Comparison of ENCODE assay signal across 8 cellular contexts in the genomic region with DNA sequence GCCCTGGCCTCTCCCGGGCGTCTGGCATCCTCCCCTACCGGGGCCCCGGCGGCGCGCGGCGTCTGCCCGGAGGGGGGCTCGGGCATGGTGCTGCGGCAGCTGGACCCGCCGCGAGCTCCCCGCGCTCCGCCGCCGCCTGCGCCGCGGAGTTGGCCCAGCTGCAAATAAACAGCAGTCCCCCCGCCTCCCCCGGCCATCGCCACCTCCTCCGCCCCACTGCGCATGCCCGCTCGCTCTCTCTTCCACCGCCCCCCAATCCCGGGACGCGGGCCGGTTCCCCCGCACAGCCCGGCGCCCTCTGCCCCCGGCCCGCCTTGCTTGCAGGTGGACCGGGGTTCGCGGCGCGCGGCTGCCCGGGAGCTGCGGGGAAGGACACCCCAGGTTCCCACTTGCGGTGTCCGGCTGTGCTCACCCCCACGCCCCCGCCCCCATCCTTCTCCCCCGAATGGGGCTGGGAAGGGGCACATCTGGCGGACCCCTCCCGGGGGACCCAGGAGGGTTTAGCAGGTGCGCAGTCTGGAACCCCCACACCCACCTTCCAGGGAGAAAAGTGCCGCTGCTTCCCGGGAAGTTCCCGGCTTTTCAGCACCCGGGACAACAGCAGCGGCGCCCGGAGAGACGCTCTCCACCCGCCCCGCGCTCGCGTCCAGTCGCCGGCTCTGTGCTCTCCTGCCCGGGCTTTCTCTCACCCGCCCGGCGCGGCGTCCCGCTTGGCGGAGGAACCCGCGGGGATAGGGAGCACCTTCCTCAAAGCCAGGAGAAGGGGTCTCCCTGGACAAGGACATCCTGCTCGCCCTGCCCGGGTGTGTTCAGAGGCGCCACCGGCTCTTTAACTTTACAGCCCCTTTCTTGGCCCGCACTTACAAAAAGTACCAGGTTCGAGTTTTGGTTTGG. TPM values are rescaled to one million over a fixed set of nuclear protein-coding genes. Genes with fewer than 3 reads are reported as not detected.
A peak's percentile ranks its signal among the peaks of the same experiment; 100 is the strongest.
DNase-seq lines count a peak whose midpoint lies in the region; ATAC-seq, FAIRE-seq and TF ChIP-seq lines count a peak whose summit lies in the region.

A gene (minus strand): TSS at position 170 of the 894 bp plus-strand sequence. CDS start 191 bp downstream, outside the sequence.

- 0 out of 2 replicates have a peak, but pooled peaks cover 1% of the 10 kb centered on the region for H3K79me1 ChIP-seq in H1 (ENCODE audit: low read depth, low read length)

- no peak for TF ChIP-seq CTCF in Calu3 (IDR thresholded peaks at IDR 0.05; ENCODE audit: unreplicated experiment)
- TF ChIP-seq CTCF in Peyer's patch (IDR thresholded peaks at IDR 0.05): no peak
- no peak for TF ChIP-seq CTCF in H1 (IDR thresholded peaks at IDR 0.05; ENCODE audit: control extremely low read depth in 1 of 3, insufficient read depth in 1 of 3, low read depth in 1 of 3, low read length in 3 of 3)

- H3K56ac ChIP-seq in H1 (replicated peaks; ENCODE audit: insufficient read length, low read depth, low read length): peak within 1 kb of the TSS; percentile 52

- WGBS in H1 (ENCODE audit: extremely low coverage in 1 of 2, insufficient coverage in 1 of 2, insufficient read length in 1 of 2, insufficient replicate concordance in 2 of 2, low coverage in 1 of 2, low lambda C conversion rate in 2 of 2, missing lambda C conversion rate in 1 of 2), 2 experiments: 1% methylated on average over 43 of the region's 87 CpGs; no CpG with 5 or more reads in 1 of the 2 experiments

- no peak within 1 kb of the TSS; the same call in 1 of the 2 replicates for H2BK12ac ChIP-seq in H1 (ENCODE audit: low read depth, low read length)

- peak within 1 kb of the TSS; percentile 27 to 72 (median 62) for H3K9ac ChIP-seq in H1 (replicated peaks in 1 of 4; ENCODE audit: extremely low read depth in 1 of 4, low read depth in 3 of 4, low read length in 3 of 4)

- peaks cover 8% of the 10 kb centered on the region; the same call in 1 of the 2 replicates for H3K23me2 ChIP-seq in H1 (ENCODE audit: low read depth, low read length)

- POLR2A ChIA-PET in H1 (lab: Charles Lee; ENCODE audit: partially characterized antibody): interaction anchor here (0.6 to 0.7 kb wide), 2 partner anchors 90 to 186 kb away, joined by 3 read pairs; no protein-coding TSS in a partner anchor

- 0 out of 2 replicates have a peak within 1 kb of the TSS, but pooled peaks have one; percentile 26 for H2BK15ac ChIP-seq in H1 (ENCODE audit: low read length)

- H3K4me2 ChIP-seq in H1 (ENCODE audit: insufficient read depth in 1 of 2, low read depth in 2 of 2, low read length in 2 of 2): peak within 1 kb of the TSS; percentile 80 to 98

- H3K14ac ChIP-seq in H1 (ENCODE audit: insufficient read length): no peak within 1 kb of the TSS

- H4K91ac ChIP-seq in H1 (replicated peaks; ENCODE audit: insufficient read length, low read length): no peak within 1 kb of the TSS

- H3K9me3 ChIP-seq in HAP-1: no peaks in the 10 kb centered on the region
- no peaks in the 10 kb centered on the region for H3K9me3 ChIP-seq in Peyer's patch
- peaks cover 0 to 8% of the 10 kb centered on the region in 2 experiments; a peak in 2 of 4 replicates for H3K9me3 ChIP-seq in H1 (ENCODE audit: insufficient read depth in 2 of 2, low read depth in 1 of 2, low read length in 1 of 2)

- H3K9me3 Mint-ChIP-seq in Calu3 (ENCODE audit: low read depth, unreplicated experiment): no peaks in the 10 kb centered on the region

- H3K4me1 Mint-ChIP-seq in Calu3 (ENCODE audit: low read depth, unreplicated experiment): no peaks in the 10 kb centered on the region

- peak; percentile 44 for DNase-seq in Calu3
- no peak for DNase-seq in HAP-1 (ENCODE audit: low spot score in 2 of 2)
- peak in 2 of 3 donors; percentile 59 for DNase-seq in Peyer's patch
- DNase-seq in H1 (ENCODE audit: low read depth in 1 of 2, low spot score in 2 of 2): peak; percentile 34 to 87
- DNase-seq in lung microvascular endothelial cell (ENCODE audit: low read depth in 2 of 2): peak; percentile 72 to 77
- DNase-seq in activated naive CD4-positive, alpha-beta T cell treated with Interleukin-2 at 50 U/mL for 16 hours: no peak

- no peak within 1 kb of the TSS for H2BK20ac ChIP-seq in H1 (ENCODE audit: low read length)

- H3K36me3 ChIP-seq in HAP-1 (replicated peaks) (no peaks in the 10 kb centered on the region), Peyer's patch (no peaks in the 10 kb centered on the region), H1 (ENCODE audit: control insufficient read depth in 2 of 4, insufficient read depth in 4 of 4, low read length in 3 of 4) (0 out of 8 replicates have a peak, but pooled peaks cover 0 to 3% (median 0%) of the 10 kb centered on the region in 4 experiments)

- peaks cover 6% of the 10 kb centered on the region for H3K36me3 Mint-ChIP-seq in Calu3 (ENCODE audit: insufficient read depth, unreplicated experiment)

- no peak for FAIRE-seq in H1 (lab: Jason Lieb, UNC)

- H4K8ac ChIP-seq in H1 (ENCODE audit: extremely low read depth, insufficient read depth, low read length): peak within 1 kb of the TSS; percentile 62; the same call in 1 of the 2 replicates

- H3K4me3 ChIP-seq in HAP-1 (peak within 1 kb of the TSS; percentile 28), Peyer's patch (peak within 1 kb of the TSS; percentile 29 to 60 (median 44)), H1 (ENCODE audit: extremely low read depth in 1 of 4, insufficient read depth in 2 of 4, low read depth in 3 of 4, low read length in 4 of 4) (peak within 1 kb of the TSS; percentile 47 to 87 (median 81))

- CTCF ChIA-PET in Calu3 (lab: Charles Lee): no interaction called here
- CTCF ChIA-PET in H1 (lab: Charles Lee; ENCODE audit: partially characterized antibody): no interaction called here

- H3K27ac ChIP-seq in Peyer's patch: peak within 1 kb of the TSS; percentile 46 to 81 (median 61)
- H3K27ac ChIP-seq in H1 (ENCODE audit: low read depth, low read length): no peak within 1 kb of the TSS
- H3K27ac ChIP-seq in temporal lobe (ENCODE audit: low read depth, low read length): peak within 1 kb of the TSS; percentile 50

- no peak for TF ChIP-seq EP300 in H1 (IDR thresholded peaks at IDR 0.05; ENCODE audit: borderline replicate concordance in 1 of 2, low read depth in 2 of 2, low read length in 2 of 2)

- intact Hi-C loops in Calu3 (cut with micrococcal nuclease; ENCODE audit: unreplicated experiment): no loop called here

- TF ChIP-seq POLR2A in Peyer's patch (IDR thresholded peaks at IDR 0.05): no peak
- peak; percentile 38 to 46; a peak in 2 of 3 replicates for TF ChIP-seq POLR2A in H1 (IDR thresholded peaks at IDR 0.05; ENCODE audit: control extremely low read depth in 1 of 2, low read depth in 2 of 2, low read length in 2 of 2)

- no peak within 1 kb of the TSS for H2AK5ac ChIP-seq in H1 (ENCODE audit: low read depth, low read length)

- H3K4ac ChIP-seq in H1 (replicated peaks; ENCODE audit: insufficient read length, low read depth, low read length): no peak within 1 kb of the TSS

- no peaks in the 10 kb centered on the region for H3K27me3 ChIP-seq in HAP-1 (ENCODE audit: low read depth)
- no peaks in the 10 kb centered on the region for H3K27me3 ChIP-seq in Peyer's patch
- peaks cover 0 to 2% (median 0%) of the 10 kb centered on the region in 4 experiments; a peak in 2 of 7 replicates for H3K27me3 ChIP-seq in H1 (replicated peaks in 1 of 4; ENCODE audit: control insufficient read depth in 3 of 4, extremely low read depth in 1 of 4, insufficient read depth in 3 of 4, low read length in 3 of 4)

- no peak within 1 kb of the TSS for H3K23ac ChIP-seq in H1 (ENCODE audit: insufficient read length)

- peak within 1 kb of the TSS; percentile 15 for H4K5ac ChIP-seq in H1 (ENCODE audit: insufficient read length, low read depth, low read length)

- H2AFZ ChIP-seq in H1 (ENCODE audit: low read length): peak within 1 kb of the TSS; percentile 71; the same call in 1 of the 2 replicates

- no peak within 1 kb of the TSS for H3K27ac Mint-ChIP-seq in Calu3 (ENCODE audit: unreplicated experiment)

- H2BK120ac ChIP-seq in H1 (replicated peaks; ENCODE audit: low read depth, low read length): no peak within 1 kb of the TSS

- peaks cover under 1 to 36% of the 10 kb centered on the region in 2 experiments for H3K79me2 ChIP-seq in H1 (ENCODE audit: control insufficient read depth in 1 of 2, insufficient read depth in 2 of 2, low read length in 2 of 2)

- H4K20me1 ChIP-seq in H1 (replicated peaks in 1 of 2; ENCODE audit: control insufficient read depth in 1 of 2, insufficient read depth in 2 of 2, low read length in 2 of 2): peaks cover 0 to 4% of the 10 kb centered on the region in 2 experiments

- TF ChIP-seq RAD21 in H1 (IDR thresholded peaks at IDR 0.05 in 1 of 2, conservative IDR thresholded peaks at IDR 0.05 in 1 of 2; ENCODE audit: low read depth in 2 of 2, low read length in 2 of 2): no peak

- peak within 1 kb of the TSS; percentile 73 for H3K18ac ChIP-seq in H1 (ENCODE audit: extremely low read depth, low read length)

- in situ Hi-C loops in HAP-1 (cut with MboI; ENCODE audit: low sequenced_read_pairs): no loop called here

- peak within 1 kb of the TSS; percentile 67; the same call in 1 of the 2 replicates for H2BK5ac ChIP-seq in H1 (ENCODE audit: low read depth, low read length)

- peaks cover 21% of the 10 kb centered on the region for H3K27me3 Mint-ChIP-seq in Calu3 (ENCODE audit: unreplicated experiment)

- no TSS peak for BruUV-seq in Calu3 (replicated peaks; lab: Mats Ljungman, UMichigan)

- ATAC-seq in activated CD4-positive, CD25-positive, alpha-beta regulatory T cell treated with anti-CD3 and anti-CD28 coated beads, Interleukin-2, amount 50 U/mL, for 24 hours: no peak

- H3K4me1 ChIP-seq in HAP-1 (peaks cover 22% of the 10 kb centered on the region), Peyer's patch (no peaks in the 10 kb centered on the region), H1 (replicated peaks in 1 of 4; ENCODE audit: control insufficient read depth in 3 of 4, insufficient read depth in 4 of 4, low read length in 3 of 4) (peaks cover 0 to 7% (median 1%) of the 10 kb centered on the region in 4 experiments; a peak in 2 of 7 replicates)

- H3K4me3 Mint-ChIP-seq in Calu3 (ENCODE audit: low read depth, unreplicated experiment): peak within 1 kb of the TSS; percentile 65

TF ChIP-seq in H1, 55 proteins besides CTCF, POLR2A, EP300 and RAD21 (continues in another document):
- TF ChIP-seq SP4 (IDR thresholded peaks at IDR 0.05; ENCODE audit: low read length) (no peak), PHF8 (conservative IDR thresholded peaks at IDR 0.05; ENCODE audit: low read depth, low read length) (0 out of 2 replicates have a peak, but pooled peaks have one; percentile 2)

RNA-seq across cellular contexts. Expression of the gene that starts here (rescaled TPM):
- 0.17 and 0.24 TPM in 2 replicates for total RNA-seq in Calu3 (2022)
- total RNA-seq in Peyer's patch: 10 to 100 TPM in 3 of 4 donors, 1 to 10 TPM in 1; 7.4 to 25.6 (median 15.4) TPM
- total RNA-seq in H1 (2021; fragmentation: NEBNext Ultra II Directional; extraction: Animal tissue kit (Norgen Biotek cat#: 25700)): 19.8 and 20.8 TPM in 2 replicates
- polyA plus RNA-seq in H1 (2011; rRNA removed): 8.5 and 15.4 TPM in 2 replicates
- 11.2 TPM for polyA plus RNA-seq in H1 (2011; cell fraction: cytosol; rRNA removed)
- 12.2 TPM for polyA plus RNA-seq in H1 (2011; cell fraction: nucleus; rRNA removed)
- 13.3 to 16.5 TPM (median 14.1 TPM) in 4 replicates for polyA plus RNA-seq in H1 (2012, experiment 1 of 2)
- polyA plus RNA-seq in H1 (2012, experiment 2 of 2): 2.3 TPM
- 6.8 TPM for polyA plus RNA-seq in H1 (2013, experiment 1 of 2)
- polyA plus RNA-seq in H1 (2013, experiment 2 of 2): 7.4 TPM
- polyA minus RNA-seq in H1 (2011; rRNA and poly(A)+ RNA removed): 50.1 and 70.9 TPM in 2 replicates
- polyA minus RNA-seq in H1 (2011; cell fraction: cytosol; rRNA and poly(A)+ RNA removed): 23.5 TPM
- polyA minus RNA-seq in H1 (2011; cell fraction: nucleus; rRNA and poly(A)+ RNA removed): 71.0 TPM
- total RNA-seq in lung microvascular endothelial cell: 1.7 and 6.9 TPM in 2 replicates
- 8.9 TPM for total RNA-seq in temporal lobe

Comparison
In these comparisons a context has a peak if more than half of its experiments do, and no peak if none do; other contexts are left out.
1. Peak in DNase-seq in Calu3; RNA of the gene not detected or under 1 TPM.
2. DNase-seq: peak in Peyer's patch (2 of 3), H1 (2 of 2) and lung microvascular endothelial cell (2 of 2); none in HAP-1 (0 of 2) and activated naive CD4-positive, alpha-beta T cell treated with Interleukin-2 at 50 U/mL for 16 hours (single experiment).
3. H3K4me3 ChIP-seq: peak in every context shown above with its lines; median percentile 81 in H1; 44 in Peyer's patch; 28 in HAP-1.
4. POLR2A ChIP-seq: peak in H1 (2 of 2); none in Peyer's patch (0 of 2).